In the genomic region with DNA sequence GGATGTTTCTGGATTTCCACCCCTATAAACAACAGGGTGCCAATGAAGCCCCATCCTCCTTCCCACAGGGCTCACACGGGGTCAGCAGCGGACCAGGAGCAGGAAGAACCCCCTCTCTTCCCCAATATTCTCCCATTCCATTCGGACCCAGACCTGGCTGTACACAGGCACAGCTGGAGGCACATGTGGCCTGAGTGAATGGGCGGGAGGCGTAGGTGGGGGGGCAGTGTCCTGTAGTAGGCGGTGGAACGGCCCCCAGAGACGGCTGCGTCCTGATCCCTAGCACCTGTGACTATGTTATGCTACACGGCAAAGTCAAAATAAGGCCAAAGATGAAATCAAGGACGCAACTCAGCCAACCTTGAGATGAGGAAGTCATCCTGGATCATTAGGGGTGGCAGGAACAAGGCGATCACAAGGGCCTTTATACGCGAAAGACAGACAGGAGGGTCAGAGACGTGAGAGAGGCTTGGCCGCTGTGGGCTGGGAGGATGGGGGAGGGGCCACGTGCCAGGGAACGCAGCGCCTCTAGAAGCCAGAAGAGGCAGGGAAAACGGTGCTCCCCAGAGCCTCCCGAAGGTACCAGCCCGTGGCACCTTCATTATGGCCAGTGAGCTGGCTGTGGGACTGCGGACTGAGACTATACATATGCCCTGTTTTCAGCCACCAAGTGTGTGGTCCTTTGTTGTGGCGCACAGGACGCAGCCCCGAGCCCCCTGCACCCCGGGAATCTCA, we compare ENCODE assay signal across 17 cellular contexts.
A peak's percentile ranks its signal among the peaks of the same experiment; 100 is the strongest.
DNase-seq lines count a peak whose midpoint lies in the region; ATAC-seq and TF ChIP-seq lines count a peak whose summit lies in the region.
"Had no signal": no experiment of that assay in that cellular context is flagged by ENCODE, and none has a peak within 500 bp of the region (broad histone marks: within the 10 kb centered on the region; RNA-seq: fewer than 3 reads in every experiment).

No MANE protein-coding gene starts in this region.

- H3K4me1 ChIP-seq in right atrium auricular region = peaks cover 0 to 6% of the 10 kb centered on the region in 2 donors
- H3K4me1 ChIP-seq in aorta (ENCODE audit: control insufficient read depth in 1 of 2, insufficient read depth in 2 of 2, low read length in 2 of 2) = no peaks in the 10 kb centered on the region

- no peak for TF ChIP-seq CTCF in right atrium auricular region (IDR thresholded peaks at IDR 0.05)

- H3K27ac ChIP-seq in right atrium auricular region = no peak overlapping the region
- H3K27ac ChIP-seq in angular gyrus (ENCODE audit: low read depth, low read length) = peak overlapping the region; percentile 57
- H3K27ac ChIP-seq in layer of hippocampus (ENCODE audit: low read depth, low read length) = peak overlapping the region; percentile 36
- no peak overlapping the region for H3K27ac ChIP-seq in aorta (ENCODE audit: low read depth in 1 of 2, low read length in 2 of 2)
- H3K27ac ChIP-seq: BLaER1 had no signal

- no peaks in the 10 kb centered on the region for H3K9me3 ChIP-seq in right atrium auricular region
- peaks cover 2% of the 10 kb centered on the region for H3K9me3 ChIP-seq in aorta (ENCODE audit: control insufficient read depth, low read length)
- H3K9me3 ChIP-seq: SK-N-SH had no signal

- no peaks in the 10 kb centered on the region for H3K36me3 ChIP-seq in right atrium auricular region
- H3K36me3 ChIP-seq in aorta (ENCODE audit: control insufficient read depth in 1 of 2, insufficient read depth in 2 of 2, low read length in 1 of 2) = no peaks in the 10 kb centered on the region
- H3K36me3 ChIP-seq: BLaER1 had no signal

- intact Hi-C loops in Right ventricle myocardium inferior (cut with DNase I) (no loop called here), aorta (cut with DNase I) (no loop called here)

- DNase-seq in Right ventricle myocardium inferior (ENCODE audit: missing footprints) = peak; percentile 53
- DNase-seq in right atrium auricular region (ENCODE audit: low spot score) = no peak
- peak; percentile 26 to 55 for DNase-seq in aorta
- DNase-seq in activated naive CD4-positive, alpha-beta T cell treated with anti-CD3 and anti-CD28 coated beads, Interleukin-2, amount 50 U/mL, for 16 hours = no peak
- no peak for DNase-seq in amygdala (lab: John Stamatoyannopoulos, UW)
- DNase-seq: 8988T; CD8-positive, alpha-beta T cell; HFFc6; KG1; NCI-H1417 treated with DMSO at 0.1 percent for 48 hours; NCI-H1930; NCI-H748 treated with DMSO at 0.1 percent for 48 hours; SK-N-SH had no signal

- WGBS in aorta, 2 donors = 85 to 86% methylated on average over 27 of the region's 27 CpGs

- H3K4me3 ChIP-seq in right atrium auricular region (no peak overlapping the region), aorta (ENCODE audit: low read length in 2 of 2) (no peak overlapping the region)
- H3K4me3 ChIP-seq: BLaER1 had no signal

- ATAC-seq in Right ventricle myocardium inferior = no peak
- no peak for ATAC-seq in aorta (ENCODE audit: low FRiP score)
- no peak for ATAC-seq in GM18909 (IDR thresholded peaks at IDR 0.05; ENCODE audit: poor library complexity, unreplicated experiment)
- ATAC-seq: CD8-positive, alpha-beta T cell had no signal

- H3K27me3 ChIP-seq in right atrium auricular region (no peaks in the 10 kb centered on the region), layer of hippocampus (ENCODE audit: control insufficient read depth, insufficient read depth, low read length) (no peaks in the 10 kb centered on the region), aorta (ENCODE audit: control insufficient read depth in 1 of 2, insufficient read depth in 2 of 2, low read length in 1 of 2) (no peaks in the 10 kb centered on the region)
- H3K27me3 ChIP-seq: BLaER1 had no signal

Comparison
In these comparisons a context has a peak if more than half of its experiments do, and no peak if none do; other contexts are left out.
1. DNase-seq: peak in Right ventricle myocardium inferior (single experiment) and aorta (2 of 2); none in right atrium auricular region (single experiment), activated naive CD4-positive, alpha-beta T cell treated with anti-CD3 and anti-CD28 coated beads, Interleukin-2, amount 50 U/mL, for 16 hours (single experiment) and amygdala (0 of 56).
2. H3K27ac ChIP-seq: peak in angular gyrus (single experiment) and layer of hippocampus (single experiment); none in right atrium auricular region (0 of 2) and aorta (0 of 2).